1 cellular context compared by ENCODE assay signal in the genomic region with DNA sequence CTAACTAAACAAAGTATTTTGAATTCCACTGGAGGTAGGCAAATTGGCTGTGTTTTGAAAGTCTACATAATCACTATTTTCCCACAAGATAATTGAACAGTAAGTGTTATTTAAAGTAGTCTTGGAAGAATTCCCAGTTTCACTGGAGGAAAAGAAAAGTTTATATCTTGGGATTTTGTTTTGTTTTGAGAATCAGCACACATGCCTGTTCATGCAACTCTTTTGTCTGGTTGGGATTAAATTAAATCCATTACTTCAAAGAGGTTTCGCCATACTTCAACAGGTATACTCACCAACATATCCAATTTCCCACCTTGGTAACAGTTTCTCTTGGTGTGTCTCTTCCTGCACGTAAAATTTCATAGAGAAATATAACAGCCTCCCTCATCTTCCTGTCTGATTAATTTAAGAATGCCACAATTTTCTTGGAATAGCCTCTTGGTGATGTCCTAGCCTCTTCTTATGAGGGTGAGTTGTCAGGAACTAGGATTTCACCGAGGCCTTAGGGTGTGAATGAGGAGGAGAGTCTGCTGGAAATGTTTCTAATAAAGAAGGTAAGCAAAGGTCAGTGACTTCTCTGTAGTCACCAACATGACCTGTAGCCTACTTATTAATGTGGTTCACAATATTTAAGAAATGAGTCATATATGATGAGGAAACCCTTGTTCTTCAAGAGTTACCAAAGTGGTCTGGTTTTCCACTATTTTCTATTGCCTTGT.
A peak's percentile ranks its signal among the peaks of the same experiment; 100 is the strongest.
TF ChIP-seq lines count a peak whose summit lies in the region.

No MANE protein-coding gene starts in this region.

TF ChIP-seq in HepG2, 621 proteins besides CTCF, POLR2A, EP300 and RAD21 (continued from another document):
- TF ChIP-seq ZNF576 (CRISPR knock-in tag; IDR thresholded peaks at IDR 0.05) (no peak), CREB1 (IDR thresholded peaks at IDR 0.05) (0 out of 2 replicates have a peak, but pooled peaks have one; percentile 12), CREB1 (CRISPR knock-in tag; IDR thresholded peaks at IDR 0.05) (no peak)
